11 cellular contexts compared by ENCODE assay signal in genomic region chr2:181311841-181312240, GRCh38.
DNase-seq lines count a peak whose midpoint lies in the region; ATAC-seq and TF ChIP-seq lines count a peak whose summit lies in the region.
"Had no signal": no experiment of that assay in that cellular context is flagged by ENCODE, and none has a peak within 500 bp of the region (broad histone marks: within the 10 kb centered on the region; RNA-seq: fewer than 3 reads in every experiment).

No MANE protein-coding gene starts in this region.

- H3K9me3 ChIP-seq in OCI-LY7 (ENCODE audit: low read length) = no peaks in the 10 kb centered on the region
- H3K9me3 ChIP-seq in neural progenitor cell (ENCODE audit: low read depth) = no peaks in the 10 kb centered on the region

- peak overlapping the region; percentile 45 to 88 (median 80) for H3K4me3 Mint-ChIP-seq in naive B cell
- no peak overlapping the region for H3K4me3 Mint-ChIP-seq in neural progenitor cell
- H3K4me3 Mint-ChIP-seq: HFFc6 had no signal

- peak; percentile 14 for ATAC-seq in GM18517 (IDR thresholded peaks at IDR 0.05; ENCODE audit: unreplicated experiment)
- peak; percentile 29 for ATAC-seq in HG02642 (IDR thresholded peaks at IDR 0.05; ENCODE audit: poor library complexity, unreplicated experiment)
- ATAC-seq in naive B cell (ENCODE audit: low read depth in 2 of 2) = peak; percentile 61 to 62
- ATAC-seq: SK-N-SH treated with all-trans-retinoic acid at 6 μM for 48 hours had no signal

- POLR2A ChIA-PET in OCI-LY7 (lab: Charles Lee) = interaction anchor here (0.5 to 24.2 kb wide), 16 partner anchors 2 to 1407 kb away, joined by 3 to 261 read pairs (median 6); partner anchors contain the start of gene ITGA4

- H3K4me1 Mint-ChIP-seq in naive B cell = peaks cover 46 to 62% (median 60%) of the 10 kb centered on the region in 3 donors
- peaks cover 10% of the 10 kb centered on the region for H3K4me1 Mint-ChIP-seq in neural progenitor cell

- no peaks in the 10 kb centered on the region for H3F3A ChIP-seq in neural progenitor cell (ENCODE audit: low read depth)

- no peak overlapping the region for H3K9ac ChIP-seq in neural progenitor cell

- H3K27ac ChIP-seq in OCI-LY7 (ENCODE audit: low read depth, low read length, poor library complexity, severe bottlenecking) (peak overlapping the region; percentile 77), neural progenitor cell (no peak overlapping the region)

- BruUV-seq in OCI-LY7 (replicated peaks; lab: Mats Ljungman, UMichigan) = no TSS peak

- intact Hi-C loops in OCI-LY7 (cut with micrococcal nuclease; ENCODE audit: unreplicated experiment) = no loop called here

- no peaks in the 10 kb centered on the region for H3K27me3 Mint-ChIP-seq in naive B cell
- H3K27me3 Mint-ChIP-seq in neural progenitor cell (ENCODE audit: insufficient read depth, low read depth) = peaks cover 4% of the 10 kb centered on the region

- H2AFZ ChIP-seq in OCI-LY7 (ENCODE audit: low read length) (peak overlapping the region; percentile 98), neural progenitor cell (replicated peaks) (no peak overlapping the region)

- H3K9me3 Mint-ChIP-seq in naive B cell = no peaks in the 10 kb centered on the region
- no peaks in the 10 kb centered on the region for H3K9me3 Mint-ChIP-seq in neural progenitor cell
- H3K9me3 Mint-ChIP-seq: HFFc6 had no signal

- H3K79me2 ChIP-seq in OCI-LY7 (ENCODE audit: insufficient read depth, low read depth, low read length) (no peaks in the 10 kb centered on the region), neural progenitor cell (ENCODE audit: low read depth) (no peaks in the 10 kb centered on the region)

- DNase-seq in OCI-LY7 (ENCODE audit: low spot score) (peak; percentile 58), naive B cell (peak; percentile 46), NCI-H146 treated with DMSO at 0.1 percent for 48 hours (lab: John Stamatoyannopoulos, UW; ENCODE audit: unreplicated experiment) (no peak), DMS153 treated with DMSO at 0.1 percent for 48 hours (lab: John Stamatoyannopoulos, UW; ENCODE audit: unreplicated experiment) (no peak), neural progenitor cell (ENCODE audit: low spot score) (no peak), COLO829 (ENCODE audit: low spot score) (no peak)
- DNase-seq: HFFc6, NCI-H1105 had no signal

- CTCF ChIA-PET in OCI-LY7 (lab: Charles Lee; ENCODE audit: unreplicated experiment) = interaction anchor here (0.7 to 1.4 kb wide), 2 partner anchors 40 to 143 kb away, joined by 3 read pairs; no protein-coding TSS in a partner anchor

- H3K27me3 ChIP-seq in neural progenitor cell = no peaks in the 10 kb centered on the region

- H3K4me1 ChIP-seq in OCI-LY7 (ENCODE audit: insufficient read depth, low read length, poor library complexity, severe bottlenecking) = peaks cover 76% of the 10 kb centered on the region
- peaks cover 9% of the 10 kb centered on the region for H3K4me1 ChIP-seq in neural progenitor cell

- H3K36me3 ChIP-seq in OCI-LY7 (ENCODE audit: insufficient read depth, low read length) = no peaks in the 10 kb centered on the region
- no peaks in the 10 kb centered on the region for H3K36me3 ChIP-seq in neural progenitor cell

- no peaks in the 10 kb centered on the region for H3K9me2 ChIP-seq in OCI-LY7 (ENCODE audit: insufficient read depth, low read length)

- H3K36me3 Mint-ChIP-seq in naive B cell = no peaks in the 10 kb centered on the region
- no peaks in the 10 kb centered on the region for H3K36me3 Mint-ChIP-seq in neural progenitor cell

- H3K4me2 ChIP-seq in OCI-LY7 (ENCODE audit: low read length) (peak overlapping the region; percentile 62), neural progenitor cell (no peak overlapping the region)

- peak overlapping the region; percentile 94 to 98 (median 96) for H3K27ac Mint-ChIP-seq in naive B cell
- H3K27ac Mint-ChIP-seq in neural progenitor cell = no peak overlapping the region
- H3K27ac Mint-ChIP-seq: HFFc6 had no signal

- H3K4me3 ChIP-seq in OCI-LY7 (ENCODE audit: low read depth, low read length, poor library complexity, severe bottlenecking) = peak overlapping the region; percentile 39
- no peak overlapping the region for H3K4me3 ChIP-seq in neural progenitor cell

- H4K20me1 ChIP-seq in OCI-LY7 (ENCODE audit: insufficient read depth, low read length) = no peaks in the 10 kb centered on the region
- H4K20me1 ChIP-seq in neural progenitor cell (ENCODE audit: low read depth) = no peaks in the 10 kb centered on the region

- TF ChIP-seq CTCF in OCI-LY7 (conservative IDR thresholded peaks at IDR 0.05; ENCODE audit: low read length) (no peak), neural progenitor cell (IDR thresholded peaks at IDR 0.05) (no peak)

Comparison
In these comparisons a context has a peak if more than half of its experiments do, and no peak if none do; other contexts are left out.
1. DNase-seq: peak in OCI-LY7 (single experiment) and naive B cell (single experiment); none in NCI-H146 treated with DMSO at 0.1 percent for 48 hours (single experiment), DMS153 treated with DMSO at 0.1 percent for 48 hours (single experiment), neural progenitor cell (single experiment) and COLO829 (single experiment).
2. Peak in every context shown above with its lines, with median percentiles within 50 percentile points of each other: ATAC-seq.